9 cellular contexts compared by ENCODE assay signal in the genomic region with DNA sequence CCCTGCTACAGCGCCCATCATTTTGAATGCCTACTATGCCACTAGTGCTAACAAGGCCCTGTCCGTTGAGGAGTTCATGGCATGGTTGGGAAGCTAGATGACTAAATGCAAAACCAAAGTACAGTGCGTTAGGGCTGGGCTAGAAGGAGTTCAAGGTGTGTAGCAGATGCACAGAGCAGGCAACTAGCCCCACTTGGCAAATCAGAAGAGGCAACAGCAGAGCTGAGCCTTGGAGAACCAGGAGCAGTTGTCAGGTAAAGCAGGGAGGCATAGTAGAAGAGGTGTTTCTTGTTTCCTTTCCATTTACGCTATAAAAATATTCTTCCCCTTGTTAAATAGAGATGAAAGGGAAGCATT.
DNase-seq lines count a peak whose midpoint lies in the region; ATAC-seq and TF ChIP-seq lines count a peak whose summit lies in the region.
"Had no signal": no experiment of that assay in that cellular context is flagged by ENCODE, and none has a peak within 500 bp of the region (broad histone marks: within the 10 kb centered on the region; RNA-seq: fewer than 3 reads in every experiment).

No MANE protein-coding gene starts in this region.

- no peaks in the 10 kb centered on the region for H3K9me3 ChIP-seq in stomach

- TF ChIP-seq CTCF in stomach (IDR thresholded peaks at IDR 0.05): no peak

- H3K27me3 ChIP-seq in stomach: no peaks in the 10 kb centered on the region

- H3K27me3 Mint-ChIP-seq in dendritic cell treated with granulocyte-macrophage colony-stimulating factor and Interleukin-4, amounts not matched to agents 40 ng/mL and 50 ng/mL, for 4 days: peaks cover 36% of the 10 kb centered on the region

- peak overlapping the region; percentile 86 for H3K27ac Mint-ChIP-seq in dendritic cell treated with granulocyte-macrophage colony-stimulating factor and Interleukin-4, amounts not matched to agents 40 ng/mL and 50 ng/mL, for 4 days

- H3K4me1 Mint-ChIP-seq in dendritic cell treated with granulocyte-macrophage colony-stimulating factor and Interleukin-4, amounts not matched to agents 40 ng/mL and 50 ng/mL, for 4 days (ENCODE audit: low read depth): peaks cover 46% of the 10 kb centered on the region

- H3K27ac ChIP-seq in stomach: peak overlapping the region in 4 of 5 donors; percentile 24 to 78 (median 59)

- H3K36me3 Mint-ChIP-seq in dendritic cell treated with granulocyte-macrophage colony-stimulating factor and Interleukin-4, amounts not matched to agents 40 ng/mL and 50 ng/mL, for 4 days (ENCODE audit: low read depth): no peaks in the 10 kb centered on the region

- no peak overlapping the region for H3K4me3 Mint-ChIP-seq in dendritic cell treated with granulocyte-macrophage colony-stimulating factor and Interleukin-4, amounts not matched to agents 40 ng/mL and 50 ng/mL, for 4 days

- no peaks in the 10 kb centered on the region for H3K9me3 Mint-ChIP-seq in dendritic cell treated with granulocyte-macrophage colony-stimulating factor and Interleukin-4, amounts not matched to agents 40 ng/mL and 50 ng/mL, for 4 days

- no peaks in the 10 kb centered on the region for H3K36me3 ChIP-seq in stomach

- TF ChIP-seq EP300 in stomach (IDR thresholded peaks at IDR 0.05): no peak

- H3K4me3 ChIP-seq in stomach: no peak overlapping the region

- peak; percentile 3 for ATAC-seq in GM19395 (IDR thresholded peaks at IDR 0.05; ENCODE audit: unreplicated experiment)
- peak; percentile 1 for ATAC-seq in HG03565 (IDR thresholded peaks at IDR 0.05; ENCODE audit: unreplicated experiment)
- no peak for ATAC-seq in GM19455 (IDR thresholded peaks at IDR 0.05; ENCODE audit: unreplicated experiment)
- ATAC-seq in HG02840 (IDR thresholded peaks at IDR 0.05; ENCODE audit: low FRiP score, unreplicated experiment): no peak

- no peak for DNase-seq in stomach
- no peak for DNase-seq in DMS153 (lab: John Stamatoyannopoulos, UW)
- DNase-seq: midbrain, NCI-H146 had no signal

- intact Hi-C loops in dendritic cell treated with granulocyte-macrophage colony-stimulating factor and Interleukin-4, amounts not matched to agents 40 ng/mL and 50 ng/mL, for 4 days (cut with micrococcal nuclease): loop anchor here (1.0 to 10.0 kb wide), 2 partner anchors 147 to 551 kb away; a partner anchor contains a TSS
- intact Hi-C loops in stomach (cut with DNase I; ENCODE audit: low total_unique reads): no loop called here

- 87 to 94% (median 91%) methylated on average over 4 of the region's 4 CpGs for WGBS in stomach, 5 donors

- H3K4me1 ChIP-seq in stomach: peaks cover 11 to 24% (median 19%) of the 10 kb centered on the region in 4 donors

- TF ChIP-seq POLR2A in stomach (IDR thresholded peaks at IDR 0.05): no peak

Comparison
In these comparisons a context has a peak if more than half of its experiments do, and no peak if none do; other contexts are left out.
1. ATAC-seq: peak in GM19395 (single experiment) and HG03565 (single experiment); none in GM19455 (single experiment) and HG02840 (single experiment).